In genomic region chr12:65631621-65632111, GRCh38 we compare ENCODE assay signal across 1 cellular context.
TF ChIP-seq lines count a peak whose summit lies in the region.

No MANE protein-coding gene starts in this region.

TF ChIP-seq in HepG2, 621 proteins besides CTCF, POLR2A, EP300 and RAD21 (continued from another document):
- TF ChIP-seq RERE (CRISPR knock-in tag; IDR thresholded peaks at IDR 0.05; ENCODE audit: low read depth) (0 out of 2 replicates have a peak, but pooled peaks have one; percentile 25), MZF1 (CRISPR knock-in tag; IDR thresholded peaks at IDR 0.05; ENCODE audit: borderline replicate concordance) (no peak), CBFB (CRISPR knock-in tag; IDR thresholded peaks at IDR 0.05) (no peak), AHDC1 (CRISPR knock-in tag; IDR thresholded peaks at IDR 0.05; ENCODE audit: borderline replicate concordance) (peak; percentile 36; the same call in 1 of the 2 replicates), ERF (CRISPR knock-in tag; IDR thresholded peaks at IDR 0.05) (0 out of 2 replicates have a peak, but pooled peaks have one; percentile 21), BRD4 (CRISPR knock-in tag; IDR thresholded peaks at IDR 0.05) (no peak), ZBTB7A (CRISPR knock-in tag; IDR thresholded peaks at IDR 0.05) (no peak)
